In genomic region chr18:70279470-70279869, GRCh38 we compare ENCODE assay signal across 25 cellular contexts. TPM values are rescaled to one million over a fixed set of nuclear protein-coding genes. Genes with fewer than 3 reads are reported as not detected.
A peak's percentile ranks its signal among the peaks of the same experiment; 100 is the strongest.
DNase-seq lines count a peak whose midpoint lies in the region; ATAC-seq and TF ChIP-seq lines count a peak whose summit lies in the region.
"Had no signal": no experiment of that assay in that cellular context is flagged by ENCODE, and none has a peak within 500 bp of the region (broad histone marks: within the 10 kb centered on the region; RNA-seq: fewer than 3 reads in every experiment).

No MANE protein-coding gene starts in this region.

- DNase-seq in Panc1 (ENCODE audit: low read depth, low spot score) (no peak), fibroblast of mammary gland (ENCODE audit: low read depth) (peak; percentile 51), Right ventricle myocardium superior (no peak), SIG-M5 (lab: John Stamatoyannopoulos, UW) (no peak)
- DNase-seq: activated CD4-positive, alpha-beta T cell treated with anti-CD3 and anti-CD28 coated beads for 4 hours; activated naive CD4-positive, alpha-beta T cell treated with Interleukin-2 at 50 U/mL for 16 hours; activated T-cell treated with anti-CD3 and anti-CD28 coated beads, Interleukin-2, amount 50 U/mL, for 4 hours; amygdala; CD4-positive, alpha-beta T cell; effector CD8-positive, alpha-beta T cell; kidney; MM.1S; NCI-H1436 treated with DMSO at 0.1 percent for 48 hours; NCI-H2107; NCI-H510A; NK-92 treated with Interleukin-12 subunit alpha and Interleukin-12 subunit beta, amount 100 ng/mL, for 24 hours; pancreas; Peyer's patch; stimulated activated naive CD8-positive, alpha-beta T cell treated with anti-CD3 and anti-CD28 coated beads, Interleukin-15, amount 100 ng/mL, for 72 hours had no signal

- H3K4me1 ChIP-seq in Panc1 (ENCODE audit: control insufficient read depth, insufficient read depth, low read length), result no peaks in the 10 kb centered on the region
- H3K4me1 ChIP-seq: pancreas, Peyer's patch, right atrium auricular region, tibial nerve had no signal

- H3K27me3 ChIP-seq in Panc1 (ENCODE audit: control insufficient read depth, insufficient read depth, low read length), result no peaks in the 10 kb centered on the region
- H3K27me3 ChIP-seq: pancreas, Peyer's patch, right atrium auricular region, tibial nerve had no signal

- POLR2A ChIA-PET in Panc1 (lab: Charles Lee), result no interaction called here

- CTCF ChIA-PET in Panc1 (lab: Charles Lee), result no interaction called here

- H3K27ac ChIP-seq in Panc1 (ENCODE audit: low read length), result peak overlapping the region; percentile 9; the same call in 1 of the 2 replicates
- H3K27ac ChIP-seq: HL-60, pancreas, Peyer's patch, right atrium auricular region, tibial nerve had no signal

- ATAC-seq in GM18511 (IDR thresholded peaks at IDR 0.05; ENCODE audit: unreplicated experiment) (peak; percentile 66), HG02759 (IDR thresholded peaks at IDR 0.05; ENCODE audit: unreplicated experiment) (peak; percentile 58), Panc1 (no peak), Right ventricle myocardium superior (ENCODE audit: poor library complexity) (no peak), GM19467 (IDR thresholded peaks at IDR 0.05; ENCODE audit: unreplicated experiment) (no peak)
- ATAC-seq: stimulated activated naive CD8-positive, alpha-beta T cell treated with anti-CD3 and anti-CD28 coated beads, Interleukin-15, amount 100 ng/mL, for 72 hours had no signal

- TF ChIP-seq CTCF in Panc1 (IDR thresholded peaks at IDR 0.05) (no peak), fibroblast of mammary gland (conservative IDR thresholded peaks at IDR 0.05; ENCODE audit: control insufficient read depth, insufficient read depth, low read depth, low read length) (no peak)

- H3K36me3 ChIP-seq in Panc1 (ENCODE audit: control insufficient read depth, insufficient read depth, low read length), result no peaks in the 10 kb centered on the region
- H3K36me3 ChIP-seq: pancreas, Peyer's patch, right atrium auricular region, tibial nerve had no signal

- no TSS peak for BruUV-seq in Panc1 (replicated peaks; lab: Mats Ljungman, UMichigan)

- intact Hi-C loops in Panc1 (cut with micrococcal nuclease; ENCODE audit: unreplicated experiment), result no loop called here
- intact Hi-C loops in Right ventricle myocardium superior (cut with DNase I), result loop anchor here (10.0 kb wide), 1 partner anchor 1805 kb away; no protein-coding TSS in a partner anchor

- H3K9me3 ChIP-seq in Panc1 (ENCODE audit: control insufficient read depth, insufficient read depth, low read depth, low read length), result no peaks in the 10 kb centered on the region; the same call in 1 of the 2 replicates
- H3K9me3 ChIP-seq: pancreas, Peyer's patch had no signal

- no peak overlapping the region for H3K4me3 ChIP-seq in Panc1 (ENCODE audit: low read depth in 2 of 2, low read length in 2 of 2)
- H3K4me3 ChIP-seq in fibroblast of mammary gland (ENCODE audit: control insufficient read depth, low read depth, low read length), result no peak overlapping the region
- H3K4me3 ChIP-seq: pancreas, Peyer's patch, right atrium auricular region, tibial nerve had no signal

- in situ Hi-C loops in Panc1 (cut with HindIII; ENCODE audit: low pct_unique_long_range_greater_than_20kb, low sequenced_read_pairs), result no loop called here

RNA-seq across cellular contexts. Expression of gene SOCS6, which starts 9.4 kb away (rescaled TPM):
- total RNA-seq in Panc1 (2021; ENCODE audit: unreplicated experiment) (43.0 TPM), Right ventricle myocardium superior (22.4 TPM)
- polyA plus RNA-seq in Panc1 (2012; ENCODE audit: insufficient read length), result 22.7 TPM

Comparison
In these comparisons a context has a peak if more than half of its experiments do, and no peak if none do; other contexts are left out.
1. ATAC-seq: peak in GM18511 (single experiment) and HG02759 (single experiment); none in Panc1 (single experiment), Right ventricle myocardium superior (single experiment) and GM19467 (single experiment).